16 cellular contexts compared by ENCODE assay signal in genomic region chr2:182144039-182144779, GRCh38.
A peak's percentile ranks its signal among the peaks of the same experiment; 100 is the strongest.
DNase-seq lines count a peak whose midpoint lies in the region; FAIRE-seq and TF ChIP-seq lines count a peak whose summit lies in the region.
"Had no signal": no experiment of that assay in that cellular context is flagged by ENCODE, and none has a peak within 500 bp of the region (broad histone marks: within the 10 kb centered on the region; RNA-seq: fewer than 3 reads in every experiment).

No MANE protein-coding gene starts in this region.

- no peaks in the 10 kb centered on the region for H3K27me3 ChIP-seq in GM23248 (replicated peaks; ENCODE audit: insufficient read depth)
- no peaks in the 10 kb centered on the region for H3K27me3 ChIP-seq in H1 (replicated peaks in 1 of 4; ENCODE audit: control insufficient read depth in 3 of 4, extremely low read depth in 1 of 4, insufficient read depth in 3 of 4, low read length in 3 of 4)
- H3K27me3 ChIP-seq in osteoblast (ENCODE audit: insufficient read depth, low read length): no peaks in the 10 kb centered on the region
- H3K27me3 ChIP-seq: ovary had no signal

- CTCF ChIA-PET in H1 (lab: Charles Lee; ENCODE audit: partially characterized antibody): interaction anchor here (0.9 to 2.9 kb wide), 4 partner anchors 9 to 505 kb away, joined by 3 to 9 read pairs (median 3); no protein-coding TSS in a partner anchor

- H2BK120ac ChIP-seq in H1 (replicated peaks; ENCODE audit: low read depth, low read length): no peak overlapping the region

- no peak for TF ChIP-seq RAD21 in H1 (IDR thresholded peaks at IDR 0.05 in 1 of 2, conservative IDR thresholded peaks at IDR 0.05 in 1 of 2; ENCODE audit: low read depth in 2 of 2, low read length in 2 of 2)

- no peak for TF ChIP-seq POLR2A in H1 (IDR thresholded peaks at IDR 0.05; ENCODE audit: control extremely low read depth in 1 of 2, low read depth in 2 of 2, low read length in 2 of 2)

- no peak overlapping the region for H2BK12ac ChIP-seq in H1 (ENCODE audit: low read depth, low read length)

- H2AFZ ChIP-seq in GM23248 (peak overlapping the region; percentile 25; the same call in 1 of the 2 replicates), H1 (ENCODE audit: low read length) (peak overlapping the region; percentile 51; the same call in 1 of the 2 replicates), osteoblast (ENCODE audit: low read length) (no peak overlapping the region)

- 76% methylated on average over 7 of the region's 7 CpGs for WGBS in GM23248 (ENCODE audit: low coverage in 1 of 2, low lambda C conversion rate in 2 of 2, missing lambda C conversion rate in 2 of 2), 2 experiments
- WGBS in H1 (ENCODE audit: extremely low coverage in 1 of 2, insufficient coverage in 1 of 2, insufficient read length in 1 of 2, insufficient replicate concordance in 2 of 2, low coverage in 1 of 2, low lambda C conversion rate in 2 of 2, missing lambda C conversion rate in 1 of 2), 2 experiments: 82 to 100% methylated on average over 1 to 7 of the region's 7 CpGs

- H3K4me1 ChIP-seq in GM23248 (ENCODE audit: insufficient read depth) (0 out of 2 replicates have a peak, but pooled peaks cover 8% of the 10 kb centered on the region), H1 (replicated peaks in 1 of 4; ENCODE audit: control insufficient read depth in 3 of 4, insufficient read depth in 4 of 4, low read length in 3 of 4) (peaks cover 0 to 7% (median 1%) of the 10 kb centered on the region in 4 experiments; a peak in 2 of 7 replicates), osteoblast (ENCODE audit: insufficient read depth, low read length) (no peaks in the 10 kb centered on the region)
- H3K4me1 ChIP-seq: lower lobe of right lung had no signal

- H3K18ac ChIP-seq in H1 (ENCODE audit: extremely low read depth, low read length): no peak overlapping the region

- POLR2A ChIA-PET in H1 (lab: Charles Lee; ENCODE audit: partially characterized antibody): interaction anchor here (0.5 kb wide), 1 partner anchor 41 kb away, joined by 3 read pairs; no protein-coding TSS in a partner anchor

- H2BK5ac ChIP-seq in H1 (ENCODE audit: low read depth, low read length): no peak overlapping the region

- H4K91ac ChIP-seq in H1 (replicated peaks; ENCODE audit: insufficient read length, low read length): no peak overlapping the region

- no peak for TF ChIP-seq CTCF in H1 (IDR thresholded peaks at IDR 0.05; ENCODE audit: control extremely low read depth in 1 of 3, insufficient read depth in 1 of 3, low read depth in 1 of 3, low read length in 3 of 3)
- TF ChIP-seq CTCF in osteoblast (IDR thresholded peaks at IDR 0.05; ENCODE audit: extremely low read depth, low read depth, low read length): no peak

- no peak overlapping the region for H2BK15ac ChIP-seq in H1 (ENCODE audit: low read length)

- no peaks in the 10 kb centered on the region for H4K20me1 ChIP-seq in GM23248 (ENCODE audit: insufficient read depth)
- H4K20me1 ChIP-seq in H1 (replicated peaks in 1 of 2; ENCODE audit: control insufficient read depth in 1 of 2, insufficient read depth in 2 of 2, low read length in 2 of 2): no peaks in the 10 kb centered on the region
- H4K20me1 ChIP-seq in osteoblast (ENCODE audit: insufficient read depth, low read length): no peaks in the 10 kb centered on the region

- no peak overlapping the region for H2BK20ac ChIP-seq in H1 (ENCODE audit: low read length)

- H3K4me3 ChIP-seq in GM23248: no peak overlapping the region
- no peak overlapping the region for H3K4me3 ChIP-seq in H1 (ENCODE audit: extremely low read depth in 1 of 4, insufficient read depth in 2 of 4, low read depth in 3 of 4, low read length in 4 of 4)
- H3K4me3 ChIP-seq in osteoblast (ENCODE audit: insufficient read depth, low read length): no peak overlapping the region
- H3K4me3 ChIP-seq: lower lobe of right lung, ovary had no signal

- no peak overlapping the region for H3K4ac ChIP-seq in H1 (replicated peaks; ENCODE audit: insufficient read length, low read depth, low read length)

- H3K9me2 ChIP-seq in GM23248 (ENCODE audit: insufficient read depth): no peaks in the 10 kb centered on the region

- no peaks in the 10 kb centered on the region for H3K79me2 ChIP-seq in GM23248 (ENCODE audit: insufficient read depth)
- no peaks in the 10 kb centered on the region for H3K79me2 ChIP-seq in H1 (ENCODE audit: control insufficient read depth in 1 of 2, insufficient read depth in 2 of 2, low read length in 2 of 2)
- no peaks in the 10 kb centered on the region for H3K79me2 ChIP-seq in osteoblast (ENCODE audit: insufficient read depth, low read length)

- H3K36me3 ChIP-seq in GM23248 (ENCODE audit: low read depth): no peaks in the 10 kb centered on the region
- no peaks in the 10 kb centered on the region for H3K36me3 ChIP-seq in H1 (ENCODE audit: control insufficient read depth in 2 of 4, insufficient read depth in 4 of 4, low read length in 3 of 4)
- H3K36me3 ChIP-seq in osteoblast (ENCODE audit: insufficient read depth, low read length): no peaks in the 10 kb centered on the region
- H3K36me3 ChIP-seq: lower lobe of right lung, ovary had no signal

- H3K4me2 ChIP-seq in GM23248 (ENCODE audit: unreplicated experiment): no peak overlapping the region
- no peak overlapping the region for H3K4me2 ChIP-seq in H1 (ENCODE audit: insufficient read depth in 1 of 2, low read depth in 2 of 2, low read length in 2 of 2)
- H3K4me2 ChIP-seq in osteoblast (ENCODE audit: insufficient read depth, low read length): no peak overlapping the region

- H3K9me3 ChIP-seq in GM23248 (ENCODE audit: low read depth) (no peaks in the 10 kb centered on the region), H1 (ENCODE audit: insufficient read depth in 2 of 2, low read depth in 1 of 2, low read length in 1 of 2) (no peaks in the 10 kb centered on the region), osteoblast (ENCODE audit: low read depth, low read length) (no peaks in the 10 kb centered on the region)
- H3K9me3 ChIP-seq: lower lobe of right lung, ovary had no signal

- no peak overlapping the region for H4K8ac ChIP-seq in H1 (ENCODE audit: extremely low read depth, insufficient read depth, low read length)

- no peak overlapping the region for H3K56ac ChIP-seq in H1 (replicated peaks; ENCODE audit: insufficient read length, low read depth, low read length)

- DNase-seq in GM23248 (no peak), NCI-H2227 treated with DMSO at 0.1 percent for 48 hours (lab: John Stamatoyannopoulos, UW) (peak; percentile 47), H1 (ENCODE audit: low read depth in 1 of 2, low spot score in 2 of 2) (no peak), osteoblast (ENCODE audit: insufficient read length, low spot score, missing footprints) (peak; percentile 41), NCI-H128 (lab: John Stamatoyannopoulos, UW; ENCODE audit: unreplicated experiment) (no peak), GM19240 (ENCODE audit: insufficient read length, low spot score) (no peak), hypothalamus (lab: John Stamatoyannopoulos, UW) (no peak), NCI-H510A treated with DMSO at 0.1 percent for 48 hours (lab: John Stamatoyannopoulos, UW) (no peak)
- DNase-seq: activated CD4-positive, alpha-beta T cell treated with anti-CD3 and anti-CD28 coated beads, Interleukin-2, amount 10 ng/mL, durations not matched to agents 24 days and 14 days; lower lobe of right lung; naive B cell; NCI-H1105 treated with DMSO at 0.1 percent for 48 hours; ovary; stimulated activated naive B cell treated with anti-CD40 and anti-IgM and Interleukin-4, amounts not matched to agents 10 μg/mL and 1 μg/mL and 100 μg/mL, for 72 hours had no signal

- TF ChIP-seq EP300 in H1 (IDR thresholded peaks at IDR 0.05; ENCODE audit: borderline replicate concordance in 1 of 2, low read depth in 2 of 2, low read length in 2 of 2): no peak

- H3K23ac ChIP-seq in H1 (ENCODE audit: insufficient read length): no peak overlapping the region

- in situ Hi-C loops in GM23248 (cut with MboI): no loop called here

- H2AK5ac ChIP-seq in H1 (ENCODE audit: low read depth, low read length): no peak overlapping the region

- H3K23me2 ChIP-seq in H1 (ENCODE audit: low read depth, low read length): no peaks in the 10 kb centered on the region

- H3K27ac ChIP-seq in GM23248 (no peak overlapping the region), H1 (ENCODE audit: low read depth, low read length) (no peak overlapping the region), osteoblast (ENCODE audit: low read depth, low read length) (no peak overlapping the region)
- H3K27ac ChIP-seq: lower lobe of right lung, ovary had no signal

- H3K79me1 ChIP-seq in H1 (ENCODE audit: low read depth, low read length): no peaks in the 10 kb centered on the region

- no peak overlapping the region for H3K14ac ChIP-seq in H1 (ENCODE audit: insufficient read length)

- no peaks in the 10 kb centered on the region for H3F3A ChIP-seq in GM23248 (ENCODE audit: insufficient read depth)

- no peak for FAIRE-seq in H1 (lab: Jason Lieb, UNC)
- FAIRE-seq: islet of Langerhans, TTC549 had no signal

- no peak overlapping the region for H4K5ac ChIP-seq in H1 (ENCODE audit: insufficient read length, low read depth, low read length)

- H3K9ac ChIP-seq in GM23248: no peak overlapping the region
- no peak overlapping the region for H3K9ac ChIP-seq in H1 (replicated peaks in 1 of 4; ENCODE audit: extremely low read depth in 1 of 4, low read depth in 3 of 4, low read length in 3 of 4)

TF ChIP-seq in H1, 55 proteins besides CTCF, POLR2A, EP300 and RAD21:
- no peak for TF ChIP-seq SIN3A (conservative IDR thresholded peaks at IDR 0.05 in 1 of 2, IDR thresholded peaks at IDR 0.05 in 1 of 2; ENCODE audit: low read depth in 1 of 2, low read length in 2 of 2)
- no peak for TF ChIP-seq MAFK (IDR thresholded peaks at IDR 0.05; ENCODE audit: low read depth, low read length)
- TF ChIP-seq HDAC6 (IDR thresholded peaks at IDR 0.05; ENCODE audit: low read depth, low read length): no peak
- TF ChIP-seq TBP (IDR thresholded peaks at IDR 0.05; ENCODE audit: low read depth, low read length): no peak
- no peak for TF ChIP-seq ZNF274 (IDR thresholded peaks at IDR 0.05; ENCODE audit: borderline replicate concordance, extremely low read depth, low read length)
- TF ChIP-seq YY1 (IDR thresholded peaks at IDR 0.05; ENCODE audit: low read depth, low read length): no peak
- no peak for TF ChIP-seq NRF1 (IDR thresholded peaks at IDR 0.05; ENCODE audit: low read depth, low read length)

Comparison
In these comparisons a context has a peak if more than half of its experiments do, and no peak if none do; other contexts are left out.
1. DNase-seq: peak in NCI-H2227 treated with DMSO at 0.1 percent for 48 hours (single experiment) and osteoblast (single experiment); none in GM23248 (single experiment), H1 (0 of 2), NCI-H128 (single experiment), GM19240 (single experiment), hypothalamus (0 of 51) and NCI-H510A treated with DMSO at 0.1 percent for 48 hours (single experiment).